Comparison of ENCODE assay signal across 8 cellular contexts in genomic region chr5:14143509-14143842, GRCh38. TPM values are rescaled to one million over a fixed set of nuclear protein-coding genes. Genes with fewer than 3 reads are reported as not detected.
DNase-seq lines count a peak whose midpoint lies in the region; ATAC-seq and TF ChIP-seq lines count a peak whose summit lies in the region.

No MANE protein-coding gene starts in this region.

- TF ChIP-seq CTCF in AG09309 (IDR thresholded peaks at IDR 0.05; ENCODE audit: control insufficient read depth, insufficient read depth, low read depth, low read length, missing control alignments) (no peak), foreskin keratinocyte (conservative IDR thresholded peaks at IDR 0.05) (no peak)

- H3K36me3 ChIP-seq in thymus (ENCODE audit: control insufficient read depth, insufficient read depth) = no peaks in the 10 kb centered on the region

- under 1% methylated on average over 65 of the region's 65 CpGs for WGBS in thymus

- H3K4me3 ChIP-seq in AG09309 (ENCODE audit: control insufficient read depth, low read depth, low read length) (peak overlapping the region; percentile 90), thymus (ENCODE audit: low read length) (peak overlapping the region; percentile 91)
- peak overlapping the region; percentile 37; the same call in 1 of the 2 replicates for H3K4me3 ChIP-seq in Jurkat, Clone E6-1 (ENCODE audit: low read length)

- H3K4me1 ChIP-seq in foreskin keratinocyte (peaks cover 20% of the 10 kb centered on the region), thymus (ENCODE audit: control insufficient read depth, insufficient read depth, low read length) (peaks cover 11% of the 10 kb centered on the region)

- H3K27ac ChIP-seq in foreskin keratinocyte (no peak overlapping the region), thymus (ENCODE audit: low read depth) (peak overlapping the region; percentile 84)

- ATAC-seq in GM21515 (IDR thresholded peaks at IDR 0.05; ENCODE audit: unreplicated experiment) (peak; percentile 11), foreskin keratinocyte (peak; percentile 3)

- H3K27me3 ChIP-seq in foreskin keratinocyte = no peaks in the 10 kb centered on the region
- H3K27me3 ChIP-seq in thymus (ENCODE audit: control insufficient read depth, insufficient read depth) = peaks cover 10% of the 10 kb centered on the region

- DNase-seq in AG09309 (ENCODE audit: low read depth) (no peak), foreskin keratinocyte (no peak), NCI-H2029 treated with DMSO at 0.1 percent for 48 hours (lab: John Stamatoyannopoulos, UW) (no peak), NCI-H524 (lab: John Stamatoyannopoulos, UW) (no peak)
- DNase-seq in Jurkat, Clone E6-1 (ENCODE audit: low read depth, low spot score) = no peak
- DNase-seq in activated CD4-positive, alpha-beta T cell treated with anti-CD3 and anti-CD28 coated beads, Interleukin-2, amount 50 U/mL, for 48 hours = no peak

- no peaks in the 10 kb centered on the region for H3K9me3 ChIP-seq in thymus (ENCODE audit: control insufficient read depth)

RNA-seq across cellular contexts. Expression of gene TRIO, which starts 0.3 kb away (rescaled TPM):
- 30.3 TPM for polyA plus RNA-seq in Jurkat, Clone E6-1 (2012; ENCODE audit: insufficient read depth, insufficient read length)
- 73.7 and 95.9 TPM in 2 replicates for total RNA-seq in foreskin keratinocyte
- 18.1 and 18.4 TPM in 2 replicates for polyA plus RNA-seq in foreskin keratinocyte
- 52.1 TPM for polyA plus RNA-seq in thymus

Comparison
In these comparisons a context has a peak if more than half of its experiments do, and no peak if none do; other contexts are left out.
1. H3K4me3 ChIP-seq: peak in every context shown above with its lines; median percentile 91 in thymus; 90 in AG09309; 37 in Jurkat, Clone E6-1.